ENCODE assay signal across 8 cellular contexts in genomic region chr2:28391564-28392296, GRCh38. TPM values are rescaled to one million over a fixed set of nuclear protein-coding genes. Genes with fewer than 3 reads are reported as not detected.
DNase-seq lines count a peak whose midpoint lies in the region; ATAC-seq and TF ChIP-seq lines count a peak whose summit lies in the region.

No MANE protein-coding gene starts in this region.

- no peak overlapping the region for H3K4me3 Mint-ChIP-seq in activated T-helper 17 cell treated with anti-CD3 and anti-CD28 coated beads, Interleukin-2, amount 50 U/mL, for 72 hours
- peak overlapping the region; percentile 88 to 92 (median 90) for H3K4me3 Mint-ChIP-seq in nephron

- H3K27ac ChIP-seq in Panc1 (ENCODE audit: low read length) (peak overlapping the region; percentile 78), tibial artery (peak overlapping the region; percentile 99 to 100)

- H3K4me3 ChIP-seq in Panc1 (ENCODE audit: low read depth in 2 of 2, low read length in 2 of 2), result peak overlapping the region; percentile 69 to 85
- H3K4me3 ChIP-seq in fibroblast of pulmonary artery (replicated peaks; ENCODE audit: low read depth, low read length), result peak overlapping the region; percentile 63
- peak overlapping the region; percentile 96 to 97 for H3K4me3 ChIP-seq in tibial artery

- intact Hi-C loops in Panc1 (cut with micrococcal nuclease; ENCODE audit: unreplicated experiment), result loop anchor here (5.0 to 10.0 kb wide), 3 partner anchors 237 to 499 kb away; partner anchors contain the start of genes BABAM2 and RBKS
- intact Hi-C loops in tibial artery (cut with DNase I; ENCODE audit: low total_unique reads), result loop anchor here (2.0 to 10.0 kb wide), 4 partner anchors 49 to 687 kb away; partner anchors contain the start of genes BABAM2 and RBKS

- POLR2A ChIA-PET in Panc1 (lab: Charles Lee), result interaction anchor here (0.6 to 0.8 kb wide), 8 partner anchors 56 to 1990 kb away, joined by 3 to 13 read pairs (median 5); partner anchors contain the start of genes BABAM2 and RBKS

- in situ Hi-C loops in Panc1 (cut with HindIII; ENCODE audit: low pct_unique_long_range_greater_than_20kb, low sequenced_read_pairs), result no loop called here

- BruUV-seq in Panc1 (replicated peaks; lab: Mats Ljungman, UMichigan), result TSS peak; percentile 97

- H3K9me3 Mint-ChIP-seq in activated T-helper 17 cell treated with anti-CD3 and anti-CD28 coated beads, Interleukin-2, amount 50 U/mL, for 72 hours, result peaks cover 4% of the 10 kb centered on the region
- H3K9me3 Mint-ChIP-seq in nephron, result no peaks in the 10 kb centered on the region

- no peaks in the 10 kb centered on the region for H3K27me3 Mint-ChIP-seq in activated T-helper 17 cell treated with anti-CD3 and anti-CD28 coated beads, Interleukin-2, amount 50 U/mL, for 72 hours
- H3K27me3 Mint-ChIP-seq in nephron (ENCODE audit: low read depth), result peaks cover 4% of the 10 kb centered on the region

- H3K9me3 ChIP-seq in Panc1 (ENCODE audit: control insufficient read depth, insufficient read depth, low read depth, low read length), result no peaks in the 10 kb centered on the region
- no peaks in the 10 kb centered on the region for H3K9me3 ChIP-seq in tibial artery

- peak; percentile 87 for DNase-seq in D341Med (ENCODE audit: low spot score)
- DNase-seq in HS-27A (ENCODE audit: low read depth), result peak; percentile 75
- DNase-seq in Panc1 (ENCODE audit: low read depth, low spot score), result peak; percentile 69
- peak; percentile 94 for DNase-seq in fibroblast of pulmonary artery (ENCODE audit: low read depth)
- DNase-seq in tibial artery, result peak; percentile 98

- no peaks in the 10 kb centered on the region for H3K27me3 ChIP-seq in Panc1 (ENCODE audit: control insufficient read depth, insufficient read depth, low read length)
- no peaks in the 10 kb centered on the region for H3K27me3 ChIP-seq in tibial artery

- peaks cover 4% of the 10 kb centered on the region; the same call in 1 of the 2 replicates for H3K36me3 ChIP-seq in Panc1 (ENCODE audit: control insufficient read depth, insufficient read depth, low read length)
- H3K36me3 ChIP-seq in tibial artery, result peaks cover 0 to 12% (median 10%) of the 10 kb centered on the region in 3 donors

- H3K4me1 ChIP-seq in Panc1 (ENCODE audit: control insufficient read depth, insufficient read depth, low read length) (peaks cover 22% of the 10 kb centered on the region), tibial artery (peaks cover 0 to 15% (median 9%) of the 10 kb centered on the region in 4 donors)

- peaks cover 23% of the 10 kb centered on the region for H3K4me1 Mint-ChIP-seq in activated T-helper 17 cell treated with anti-CD3 and anti-CD28 coated beads, Interleukin-2, amount 50 U/mL, for 72 hours
- peaks cover 13% of the 10 kb centered on the region for H3K4me1 Mint-ChIP-seq in nephron

- CTCF ChIA-PET in Panc1 (lab: Charles Lee), result interaction anchor here (0.6 kb wide), 1 partner anchor 88 kb away, joined by 3 read pairs; no protein-coding TSS in a partner anchor

- peak overlapping the region; percentile 93 for H3K27ac Mint-ChIP-seq in activated T-helper 17 cell treated with anti-CD3 and anti-CD28 coated beads, Interleukin-2, amount 50 U/mL, for 72 hours
- H3K27ac Mint-ChIP-seq in nephron, result peak overlapping the region; percentile 94 to 98 (median 95)

- ATAC-seq in GM21367 (IDR thresholded peaks at IDR 0.05; ENCODE audit: unreplicated experiment), result peak; percentile 19
- ATAC-seq in Panc1, result peak; percentile 54
- peak; percentile 32 for ATAC-seq in activated T-helper 17 cell treated with anti-CD3 and anti-CD28 coated beads, Interleukin-2, amount 50 U/mL, for 72 hours (replicated peaks)

- peaks cover 9% of the 10 kb centered on the region for H3K36me3 Mint-ChIP-seq in activated T-helper 17 cell treated with anti-CD3 and anti-CD28 coated beads, Interleukin-2, amount 50 U/mL, for 72 hours (ENCODE audit: low read depth)
- H3K36me3 Mint-ChIP-seq in nephron (ENCODE audit: low read depth), result no peaks in the 10 kb centered on the region

- TF ChIP-seq CTCF in Panc1 (IDR thresholded peaks at IDR 0.05) (peak; percentile 66), fibroblast of pulmonary artery (IDR thresholded peaks at IDR 0.05; ENCODE audit: low read length, missing control alignments) (no peak), nephron (IDR thresholded peaks at IDR 0.05; ENCODE audit: unreplicated experiment in 3 of 3) (peak in 1 of 3 experiments; percentile 2), tibial artery (IDR thresholded peaks at IDR 0.05) (peak in 1 of 2 experiments; percentile 54)

RNA-seq across cellular contexts. Expression of gene FOSL2, which starts 0.9 kb away (rescaled TPM):
- 29.0 TPM for total RNA-seq in Panc1 (2021; ENCODE audit: unreplicated experiment)
- 34.9 TPM for polyA plus RNA-seq in Panc1 (2012; ENCODE audit: insufficient read length)
- total RNA-seq in activated T-helper 17 cell treated with anti-CD3 and anti-CD28 coated beads, Interleukin-2, amount 50 U/mL, for 72 hours, result 100 to 1,000 TPM in 1 of 2 donors, 10 to 100 TPM in 1; 90.9 to 214 TPM

Comparison
In these comparisons a context has a peak if more than half of its experiments do, and no peak if none do; other contexts are left out.
1. Peak in every context shown above with its lines: DNase-seq, ATAC-seq, H3K4me3 ChIP-seq and H3K27ac ChIP-seq.